Comparison of ENCODE assay signal across 19 cellular contexts in the genomic region with DNA sequence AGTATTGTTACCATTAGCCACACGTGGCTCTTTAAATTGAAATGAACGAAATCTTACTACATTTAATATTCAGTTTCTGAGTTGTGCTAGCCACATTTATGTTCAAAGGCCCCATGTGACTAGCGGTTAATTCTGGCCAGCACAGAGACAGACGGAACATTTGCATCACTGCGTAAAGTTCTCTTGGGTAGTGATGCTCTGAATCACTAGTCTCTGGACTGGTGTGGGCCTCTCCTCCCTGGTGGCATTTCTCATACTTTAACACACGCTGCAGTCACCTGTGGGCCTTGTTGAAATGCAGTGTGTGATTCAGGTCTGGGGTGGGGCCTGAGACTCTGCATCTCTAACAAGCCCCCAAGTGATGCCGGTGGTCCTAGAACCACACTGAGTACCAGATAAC.
DNase-seq lines count a peak whose midpoint lies in the region; ATAC-seq and TF ChIP-seq lines count a peak whose summit lies in the region.
"Had no signal": no experiment of that assay in that cellular context is flagged by ENCODE, and none has a peak within 500 bp of the region (broad histone marks: within the 10 kb centered on the region; RNA-seq: fewer than 3 reads in every experiment).

No MANE protein-coding gene starts in this region.

- no peak for ATAC-seq in T-helper 17 cell
- ATAC-seq in activated naive CD8-positive, alpha-beta T cell treated with anti-CD3 and anti-CD28 coated beads, Interleukin-2, amount 50 U/mL, for 24 hours: peak; percentile 83
- ATAC-seq in stimulated activated effector memory CD8-positive, alpha-beta T cell treated with anti-CD3 and anti-CD28 coated beads, Interleukin-12 subunit alpha, Interleukin-12 subunit beta, amount 100 ng/mL, for 72 hours: peak; percentile 32
- ATAC-seq: HepG2 had no signal

- CTCF ChIA-PET in activated naive CD4-positive, alpha-beta T cell treated with anti-CD3 and anti-CD28 coated beads, Interleukin-2, amount 10 ng/mL, durations not matched to agents 7 days and 5 days (lab: Charles Lee): no interaction called here
- CTCF ChIA-PET in RWPE1 (lab: Yijun Ruan, JAX): no interaction called here

- no peak for TF ChIP-seq CTCF in RWPE1 (conservative IDR thresholded peaks at IDR 0.05; ENCODE audit: low read depth)

- peaks cover 31% of the 10 kb centered on the region for H3K36me3 Mint-ChIP-seq in activated naive CD4-positive, alpha-beta T cell treated with anti-CD3 and anti-CD28 coated beads, Interleukin-2, amount 50 U/mL, for 24 hours
- peaks cover 76% of the 10 kb centered on the region for H3K36me3 Mint-ChIP-seq in activated naive CD4-positive, alpha-beta T cell treated with anti-CD3 and anti-CD28 coated beads, Interleukin-2, amount 10 ng/mL, durations not matched to agents 7 days and 5 days
- peaks cover 6% of the 10 kb centered on the region for H3K36me3 Mint-ChIP-seq in T-helper 17 cell (ENCODE audit: low read depth)
- H3K36me3 Mint-ChIP-seq in activated naive CD8-positive, alpha-beta T cell treated with anti-CD3 and anti-CD28 coated beads, Interleukin-2, amount 50 U/mL, for 24 hours (ENCODE audit: low read depth): peaks cover 74% of the 10 kb centered on the region
- H3K36me3 Mint-ChIP-seq in stimulated activated effector memory CD8-positive, alpha-beta T cell treated with anti-CD3 and anti-CD28 coated beads, Interleukin-12 subunit alpha, Interleukin-12 subunit beta, amount 100 ng/mL, for 72 hours: peaks cover 99% of the 10 kb centered on the region

- H3K27me3 Mint-ChIP-seq in activated naive CD4-positive, alpha-beta T cell treated with anti-CD3 and anti-CD28 coated beads, Interleukin-2, amount 50 U/mL, for 24 hours: no peaks in the 10 kb centered on the region
- no peaks in the 10 kb centered on the region for H3K27me3 Mint-ChIP-seq in activated naive CD4-positive, alpha-beta T cell treated with anti-CD3 and anti-CD28 coated beads, Interleukin-2, amount 10 ng/mL, durations not matched to agents 7 days and 5 days
- no peaks in the 10 kb centered on the region for H3K27me3 Mint-ChIP-seq in T-helper 17 cell
- H3K27me3 Mint-ChIP-seq in activated naive CD8-positive, alpha-beta T cell treated with anti-CD3 and anti-CD28 coated beads, Interleukin-2, amount 50 U/mL, for 24 hours: no peaks in the 10 kb centered on the region

- H3K9me3 Mint-ChIP-seq in activated naive CD4-positive, alpha-beta T cell treated with anti-CD3 and anti-CD28 coated beads, Interleukin-2, amount 50 U/mL, for 24 hours: no peaks in the 10 kb centered on the region
- H3K9me3 Mint-ChIP-seq in activated naive CD4-positive, alpha-beta T cell treated with anti-CD3 and anti-CD28 coated beads, Interleukin-2, amount 10 ng/mL, durations not matched to agents 7 days and 5 days: no peaks in the 10 kb centered on the region
- no peaks in the 10 kb centered on the region for H3K9me3 Mint-ChIP-seq in activated naive CD8-positive, alpha-beta T cell treated with anti-CD3 and anti-CD28 coated beads, Interleukin-2, amount 50 U/mL, for 24 hours
- no peaks in the 10 kb centered on the region for H3K9me3 Mint-ChIP-seq in stimulated activated effector memory CD8-positive, alpha-beta T cell treated with anti-CD3 and anti-CD28 coated beads, Interleukin-12 subunit alpha, Interleukin-12 subunit beta, amount 100 ng/mL, for 72 hours
- H3K9me3 Mint-ChIP-seq: HFFc6 had no signal

- H3K9me3 ChIP-seq in T-helper 17 cell (ENCODE audit: control insufficient read depth, low read length, poor library complexity, severe bottlenecking): no peaks in the 10 kb centered on the region
- H3K9me3 ChIP-seq: SJCRH30 had no signal

- POLR2A ChIA-PET in RWPE1 (lab: Yijun Ruan, JAX; ENCODE audit: low non-redundant PET): no interaction called here

- peak overlapping the region; percentile 79 for H3K27ac Mint-ChIP-seq in activated naive CD4-positive, alpha-beta T cell treated with anti-CD3 and anti-CD28 coated beads, Interleukin-2, amount 50 U/mL, for 24 hours
- no peak overlapping the region for H3K27ac Mint-ChIP-seq in activated naive CD4-positive, alpha-beta T cell treated with anti-CD3 and anti-CD28 coated beads, Interleukin-2, amount 10 ng/mL, durations not matched to agents 7 days and 5 days
- peak overlapping the region; percentile 39 for H3K27ac Mint-ChIP-seq in T-helper 17 cell
- H3K27ac Mint-ChIP-seq in activated naive CD8-positive, alpha-beta T cell treated with anti-CD3 and anti-CD28 coated beads, Interleukin-2, amount 50 U/mL, for 24 hours: peak overlapping the region; percentile 74
- H3K27ac Mint-ChIP-seq in stimulated activated effector memory CD8-positive, alpha-beta T cell treated with anti-CD3 and anti-CD28 coated beads, Interleukin-12 subunit alpha, Interleukin-12 subunit beta, amount 100 ng/mL, for 72 hours: no peak overlapping the region
- H3K27ac Mint-ChIP-seq: HFFc6 had no signal

- DNase-seq in activated naive CD4-positive, alpha-beta T cell treated with anti-CD3 and anti-CD28 coated beads, Interleukin-2, amount 10 ng/mL, durations not matched to agents 7 days and 5 days: no peak
- DNase-seq in T-helper 17 cell (no peak), RWPE1 (ENCODE audit: low spot score) (no peak), NCI-H446 treated with DMSO at 0.1 percent for 48 hours (lab: John Stamatoyannopoulos, UW) (no peak)
- no peak for DNase-seq in activated naive CD8-positive, alpha-beta T cell treated with anti-CD3 and anti-CD28 coated beads, Interleukin-2, amount 50 U/mL, for 24 hours
- DNase-seq in stimulated activated effector memory CD8-positive, alpha-beta T cell treated with anti-CD3 and anti-CD28 coated beads, Interleukin-12 subunit alpha, Interleukin-12 subunit beta, amount 100 ng/mL, for 72 hours (ENCODE audit: low spot score in 2 of 2): no peak
- DNase-seq: ACHN, C1 segment of cervical spinal cord, DND-41, HFFc6, MV-4-11, NCI-H1417, NCI-H1930, NCI-H345, PC-9, SJCRH30 had no signal

- peaks cover 6% of the 10 kb centered on the region for H3K4me1 Mint-ChIP-seq in activated naive CD4-positive, alpha-beta T cell treated with anti-CD3 and anti-CD28 coated beads, Interleukin-2, amount 50 U/mL, for 24 hours
- H3K4me1 Mint-ChIP-seq in activated naive CD4-positive, alpha-beta T cell treated with anti-CD3 and anti-CD28 coated beads, Interleukin-2, amount 10 ng/mL, durations not matched to agents 7 days and 5 days: no peaks in the 10 kb centered on the region
- H3K4me1 Mint-ChIP-seq in T-helper 17 cell: no peaks in the 10 kb centered on the region
- peaks cover 18% of the 10 kb centered on the region for H3K4me1 Mint-ChIP-seq in activated naive CD8-positive, alpha-beta T cell treated with anti-CD3 and anti-CD28 coated beads, Interleukin-2, amount 50 U/mL, for 24 hours
- H3K4me1 Mint-ChIP-seq in stimulated activated effector memory CD8-positive, alpha-beta T cell treated with anti-CD3 and anti-CD28 coated beads, Interleukin-12 subunit alpha, Interleukin-12 subunit beta, amount 100 ng/mL, for 72 hours: no peaks in the 10 kb centered on the region

- H3K27ac ChIP-seq in RWPE1: no peak overlapping the region
- H3K27ac ChIP-seq: KMS-11, PC-9, SJCRH30 had no signal

- H3K4me3 Mint-ChIP-seq in activated naive CD4-positive, alpha-beta T cell treated with anti-CD3 and anti-CD28 coated beads, Interleukin-2, amount 50 U/mL, for 24 hours: no peak overlapping the region
- no peak overlapping the region for H3K4me3 Mint-ChIP-seq in activated naive CD4-positive, alpha-beta T cell treated with anti-CD3 and anti-CD28 coated beads, Interleukin-2, amount 10 ng/mL, durations not matched to agents 7 days and 5 days
- no peak overlapping the region for H3K4me3 Mint-ChIP-seq in T-helper 17 cell
- no peak overlapping the region for H3K4me3 Mint-ChIP-seq in activated naive CD8-positive, alpha-beta T cell treated with anti-CD3 and anti-CD28 coated beads, Interleukin-2, amount 50 U/mL, for 24 hours
- no peak overlapping the region for H3K4me3 Mint-ChIP-seq in stimulated activated effector memory CD8-positive, alpha-beta T cell treated with anti-CD3 and anti-CD28 coated beads, Interleukin-12 subunit alpha, Interleukin-12 subunit beta, amount 100 ng/mL, for 72 hours
- H3K4me3 Mint-ChIP-seq: HFFc6 had no signal

Comparison
In these comparisons a context has a peak if more than half of its experiments do, and no peak if none do; other contexts are left out.
1. H3K27ac Mint-ChIP-seq: peak in activated naive CD4-positive, alpha-beta T cell treated with anti-CD3 and anti-CD28 coated beads, Interleukin-2, amount 50 U/mL, for 24 hours (single experiment), T-helper 17 cell (single experiment) and activated naive CD8-positive, alpha-beta T cell treated with anti-CD3 and anti-CD28 coated beads, Interleukin-2, amount 50 U/mL, for 24 hours (single experiment); none in activated naive CD4-positive, alpha-beta T cell treated with anti-CD3 and anti-CD28 coated beads, Interleukin-2, amount 10 ng/mL, durations not matched to agents 7 days and 5 days (single experiment) and stimulated activated effector memory CD8-positive, alpha-beta T cell treated with anti-CD3 and anti-CD28 coated beads, Interleukin-12 subunit alpha, Interleukin-12 subunit beta, amount 100 ng/mL, for 72 hours (single experiment).